8 cellular contexts compared by ENCODE assay signal in genomic region chr17:41689497-41690299, GRCh38. TPM values are rescaled to one million over a fixed set of nuclear protein-coding genes. Genes with fewer than 3 reads are reported as not detected.
DNase-seq lines count a peak whose midpoint lies in the region; ATAC-seq and TF ChIP-seq lines count a peak whose summit lies in the region.

No MANE protein-coding gene starts in this region.

- H3K79me2 ChIP-seq in fibroblast of lung (ENCODE audit: control insufficient read depth, insufficient read depth, low read length): peaks cover 24% of the 10 kb centered on the region

- no peaks in the 10 kb centered on the region for H3K9me3 Mint-ChIP-seq in activated CD4-positive, alpha-beta T cell treated with anti-CD3 and anti-CD28 coated beads for 36 hours (ENCODE audit: low read depth)
- H3K9me3 Mint-ChIP-seq in activated T-cell treated with anti-CD3 and anti-CD28 coated beads, Interleukin-2, amount 50 U/mL, for 4 hours: no peaks in the 10 kb centered on the region
- H3K9me3 Mint-ChIP-seq in osteocyte (ENCODE audit: unreplicated experiment): no peaks in the 10 kb centered on the region

- TF ChIP-seq CTCF in fibroblast of lung (conservative IDR thresholded peaks at IDR 0.05 in 1 of 2, IDR thresholded peaks at IDR 0.05 in 1 of 2; ENCODE audit: low read depth in 1 of 2, low read length in 2 of 2): peak; percentile 63 to 71
- TF ChIP-seq CTCF in osteocyte (IDR thresholded peaks at IDR 0.05): peak; percentile 71

- H3K27me3 Mint-ChIP-seq in activated CD4-positive, alpha-beta T cell treated with anti-CD3 and anti-CD28 coated beads for 36 hours: no peaks in the 10 kb centered on the region
- H3K27me3 Mint-ChIP-seq in activated T-cell treated with anti-CD3 and anti-CD28 coated beads, Interleukin-2, amount 50 U/mL, for 4 hours (ENCODE audit: low read depth): no peaks in the 10 kb centered on the region
- no peaks in the 10 kb centered on the region for H3K27me3 Mint-ChIP-seq in osteocyte (ENCODE audit: unreplicated experiment)

- no peak for ATAC-seq in activated CD4-positive, alpha-beta T cell treated with anti-CD3 and anti-CD28 coated beads for 36 hours
- no peak for ATAC-seq in activated T-cell treated with anti-CD3 and anti-CD28 coated beads, Interleukin-2, amount 50 U/mL, for 4 hours
- ATAC-seq in GM19035 (IDR thresholded peaks at IDR 0.05; ENCODE audit: unreplicated experiment) (no peak), HG02798 (IDR thresholded peaks at IDR 0.05; ENCODE audit: poor library complexity, unreplicated experiment) (no peak)

- H3K9ac ChIP-seq in fibroblast of lung (ENCODE audit: insufficient read depth, low read length): peak overlapping the region; percentile 100

- no peaks in the 10 kb centered on the region for H3K27me3 ChIP-seq in fibroblast of lung (ENCODE audit: control insufficient read depth, insufficient read depth, low read length)

- POLR2A ChIA-PET in activated CD4-positive, alpha-beta T cell treated with anti-CD3 and anti-CD28 coated beads for 36 hours (lab: Charles Lee): interaction anchor here (0.6 to 7.3 kb wide), 15 partner anchors 10 to 1406 kb away, joined by 3 to 147 read pairs (median 5); partner anchors contain the start of gene ACLY

- H3K4me3 ChIP-seq in fibroblast of lung (replicated peaks in 1 of 4; ENCODE audit: control extremely low read depth in 1 of 4, insufficient read depth in 1 of 4, low read depth in 3 of 4, low read length in 4 of 4): peak overlapping the region; percentile 65 to 95 (median 85)

- peaks cover 9% of the 10 kb centered on the region for H4K20me1 ChIP-seq in fibroblast of lung (ENCODE audit: control insufficient read depth, extremely low read depth, insufficient read depth, low read length)

- peaks cover 20% of the 10 kb centered on the region for H3K4me1 Mint-ChIP-seq in activated CD4-positive, alpha-beta T cell treated with anti-CD3 and anti-CD28 coated beads for 36 hours
- H3K4me1 Mint-ChIP-seq in activated T-cell treated with anti-CD3 and anti-CD28 coated beads, Interleukin-2, amount 50 U/mL, for 4 hours (ENCODE audit: low read depth): peaks cover 28% of the 10 kb centered on the region
- H3K4me1 Mint-ChIP-seq in osteocyte (ENCODE audit: unreplicated experiment): peaks cover 21% of the 10 kb centered on the region

- peak overlapping the region; percentile 100 for H3K27ac ChIP-seq in fibroblast of lung (ENCODE audit: insufficient read depth, low read length)

- peak overlapping the region; percentile 95 for H3K27ac Mint-ChIP-seq in activated CD4-positive, alpha-beta T cell treated with anti-CD3 and anti-CD28 coated beads for 36 hours
- peak overlapping the region; percentile 100 for H3K27ac Mint-ChIP-seq in osteocyte (ENCODE audit: unreplicated experiment)

- intact Hi-C loops in activated CD4-positive, alpha-beta T cell treated with anti-CD3 and anti-CD28 coated beads for 36 hours (cut with DNase I, micrococcal nuclease): loop anchor here (1.0 to 5.0 kb wide), 7 partner anchors 230 to 1589 kb away; partner anchors contain the start of genes CDC6 (in 1 of the 2), DNAJC7 (in 1 of the 2), NR1D1 (in 1 of the 2) and RPL27 (in 1 of the 2)

- H3K4me1 ChIP-seq in fibroblast of lung (ENCODE audit: control insufficient read depth, extremely low read depth, insufficient read depth, low read length): peaks cover 8% of the 10 kb centered on the region

- CTCF ChIA-PET in activated CD4-positive, alpha-beta T cell treated with anti-CD3 and anti-CD28 coated beads for 36 hours (lab: Charles Lee): interaction anchor here (0.6 to 6.4 kb wide), 9 partner anchors 10 to 380 kb away, joined by 3 to 64 read pairs (median 5); partner anchors contain the start of gene KRTAP16-1

- no peak overlapping the region for H2AFZ ChIP-seq in fibroblast of lung (ENCODE audit: low read length)

- peak; percentile 76 for DNase-seq in activated CD4-positive, alpha-beta T cell treated with anti-CD3 and anti-CD28 coated beads for 36 hours
- no peak for DNase-seq in activated CD4-positive, alpha-beta T cell treated with anti-CD3 and anti-CD28 coated beads for 1 hour
- peak; percentile 40 for DNase-seq in NCI-H2227 treated with DMSO at 0.1 percent for 48 hours (lab: John Stamatoyannopoulos, UW)
- peak; percentile 58 for DNase-seq in activated T-cell treated with anti-CD3 and anti-CD28 coated beads, Interleukin-2, amount 50 U/mL, for 4 hours
- peak; percentile 59 to 82 for DNase-seq in fibroblast of lung (ENCODE audit: low read depth in 2 of 2)
- no peak for DNase-seq in osteocyte (ENCODE audit: extremely low spot score, unreplicated experiment)

- peaks cover 42% of the 10 kb centered on the region for H3K36me3 Mint-ChIP-seq in activated CD4-positive, alpha-beta T cell treated with anti-CD3 and anti-CD28 coated beads for 36 hours (ENCODE audit: low read depth)
- H3K36me3 Mint-ChIP-seq in activated T-cell treated with anti-CD3 and anti-CD28 coated beads, Interleukin-2, amount 50 U/mL, for 4 hours (ENCODE audit: insufficient read depth): peaks cover 41% of the 10 kb centered on the region
- peaks cover 42% of the 10 kb centered on the region for H3K36me3 Mint-ChIP-seq in osteocyte (ENCODE audit: unreplicated experiment)

- peaks cover 27% of the 10 kb centered on the region for H3K36me3 ChIP-seq in fibroblast of lung (ENCODE audit: control insufficient read depth, insufficient read depth, low read length)

- H3K4me3 Mint-ChIP-seq in activated CD4-positive, alpha-beta T cell treated with anti-CD3 and anti-CD28 coated beads for 36 hours: peak overlapping the region; percentile 97
- peak overlapping the region; percentile 96 for H3K4me3 Mint-ChIP-seq in activated T-cell treated with anti-CD3 and anti-CD28 coated beads, Interleukin-2, amount 50 U/mL, for 4 hours
- H3K4me3 Mint-ChIP-seq in osteocyte (ENCODE audit: unreplicated experiment): peak overlapping the region; percentile 92

- no peaks in the 10 kb centered on the region for H3K9me3 ChIP-seq in fibroblast of lung (ENCODE audit: control insufficient read depth, insufficient read depth, low read depth, low read length)

- peak overlapping the region; percentile 100 for H3K4me2 ChIP-seq in fibroblast of lung (ENCODE audit: extremely low read depth, insufficient read depth, low read length)

RNA-seq across cellular contexts. Expression of gene EIF1, which starts 1.0 kb away (rescaled TPM):
- 100 to 1,000 TPM; 869 to 977 TPM for total RNA-seq in activated CD4-positive, alpha-beta T cell treated with anti-CD3 and anti-CD28 coated beads for 36 hours
- total RNA-seq in activated T-cell treated with anti-CD3 and anti-CD28 coated beads, Interleukin-2, amount 50 U/mL, for 4 hours: 1,000 to 10,000 TPM; 1,373 to 1,742 (median 1,506) TPM
- 112 and 145 TPM in 2 replicates for total RNA-seq in fibroblast of lung
- polyA plus RNA-seq in fibroblast of lung: 225 and 256 TPM in 2 replicates
- 864 and 925 TPM in 2 replicates for polyA plus RNA-seq in fibroblast of lung (2012)
- 166 and 208 TPM in 2 replicates for polyA minus RNA-seq in fibroblast of lung (ENCODE audit: low replicate concordance)
- 1,019 and 1,057 TPM in 2 replicates for total RNA-seq in osteocyte

RNA-seq across cellular contexts. Expression of gene GAST, which starts 22.4 kb away (rescaled TPM):
- total RNA-seq in activated CD4-positive, alpha-beta T cell treated with anti-CD3 and anti-CD28 coated beads for 36 hours: not detected
- total RNA-seq in activated T-cell treated with anti-CD3 and anti-CD28 coated beads, Interleukin-2, amount 50 U/mL, for 4 hours: not detected
- total RNA-seq in fibroblast of lung: not detected in 2 replicates
- not detected in 2 replicates for polyA plus RNA-seq in fibroblast of lung
- not detected in 2 replicates for polyA plus RNA-seq in fibroblast of lung (2012)
- polyA minus RNA-seq in fibroblast of lung (ENCODE audit: low replicate concordance): not detected in 2 replicates
- total RNA-seq in osteocyte: not detected in 2 replicates

RNA-seq across cellular contexts. Expression of gene HAP1, which starts 44.7 kb away (rescaled TPM):
- total RNA-seq in activated CD4-positive, alpha-beta T cell treated with anti-CD3 and anti-CD28 coated beads for 36 hours: not detected
- under 1 TPM in 1 of 3 donors, not detected in 2; 0.18 TPM for total RNA-seq in activated T-cell treated with anti-CD3 and anti-CD28 coated beads, Interleukin-2, amount 50 U/mL, for 4 hours
- total RNA-seq in fibroblast of lung: 0.17 and 0.26 TPM in 2 replicates
- polyA plus RNA-seq in fibroblast of lung: 0.01 and 0.02 TPM in 2 replicates
- not detected in 2 replicates for polyA plus RNA-seq in fibroblast of lung (2012)
- polyA minus RNA-seq in fibroblast of lung (ENCODE audit: low replicate concordance): not detected in 2 replicates
- total RNA-seq in osteocyte: 0.11 and 0.24 TPM in 2 replicates

Comparison
In these comparisons a context has a peak if more than half of its experiments do, and no peak if none do; other contexts are left out.
1. DNase-seq: peak in activated CD4-positive, alpha-beta T cell treated with anti-CD3 and anti-CD28 coated beads for 36 hours (single experiment), NCI-H2227 treated with DMSO at 0.1 percent for 48 hours (single experiment), activated T-cell treated with anti-CD3 and anti-CD28 coated beads, Interleukin-2, amount 50 U/mL, for 4 hours (single experiment) and fibroblast of lung (2 of 2); none in activated CD4-positive, alpha-beta T cell treated with anti-CD3 and anti-CD28 coated beads for 1 hour (single experiment) and osteocyte (single experiment).
2. Peak in every context shown above with its lines, with median percentiles within 50 percentile points of each other: H3K4me3 Mint-ChIP-seq.